Comparison of ENCODE assay signal across 13 cellular contexts in genomic region chr11:36195496-36196346, GRCh38.
A peak's percentile ranks its signal among the peaks of the same experiment; 100 is the strongest.
DNase-seq lines count a peak whose midpoint lies in the region; ATAC-seq and TF ChIP-seq lines count a peak whose summit lies in the region.
"Had no signal": no experiment of that assay in that cellular context is flagged by ENCODE, and none has a peak within 500 bp of the region (broad histone marks: within the 10 kb centered on the region; RNA-seq: fewer than 3 reads in every experiment).

No MANE protein-coding gene starts in this region.

- no peak overlapping the region for H2AFZ ChIP-seq in PC-3 (ENCODE audit: low read length)

- H3K4me3 ChIP-seq in HFF-Myc (replicated peaks; ENCODE audit: low read depth, low read length) (no peak overlapping the region), skeletal muscle cell (ENCODE audit: low read depth, low read length) (no peak overlapping the region), PC-3 (ENCODE audit: low read length) (no peak overlapping the region)
- H3K4me3 ChIP-seq: upper lobe of left lung had no signal

- H3K27ac ChIP-seq in PC-3 (ENCODE audit: low read length), result no peak overlapping the region
- H3K27ac ChIP-seq: upper lobe of left lung had no signal

- DNase-seq in HFF-Myc (ENCODE audit: extremely low read depth, low read depth) (peak; percentile 25), amniotic epithelial cell (ENCODE audit: low read depth) (peak; percentile 28), left cardiac atrium (no peak), skeletal muscle cell (ENCODE audit: low read depth) (peak; percentile 14), PC-3 (no peak), NCI-H82 treated with DMSO at 0.1 percent for 48 hours (lab: John Stamatoyannopoulos, UW; ENCODE audit: unreplicated experiment) (no peak), AML-193 (lab: John Stamatoyannopoulos, UW) (no peak), anterior cingulate cortex (lab: John Stamatoyannopoulos, UW) (no peak)
- DNase-seq: activated CD8-positive, alpha-beta T cell treated with anti-CD3 and anti-CD28 coated beads for 36 hours; left colon; natural killer cell; stimulated activated CD4-positive, alpha-beta T cell treated with anti-CD3 and anti-CD28 coated beads, Interleukin-2, amount 100 ng/mL, for 48 hours; upper lobe of left lung had no signal

- intact Hi-C loops in left cardiac atrium (cut with DNase I) (no loop called here), PC-3 (cut with micrococcal nuclease) (no loop called here)

- H3K9ac ChIP-seq in PC-3 (ENCODE audit: low read length), result no peak overlapping the region

- H3K9me3 ChIP-seq in PC-3 (ENCODE audit: low read length), result no peaks in the 10 kb centered on the region
- H3K9me3 ChIP-seq: upper lobe of left lung had no signal

- ATAC-seq in left cardiac atrium, result peak; percentile 66 to 83
- ATAC-seq in PC-3, result no peak
- ATAC-seq: activated CD8-positive, alpha-beta T cell treated with anti-CD3 and anti-CD28 coated beads for 36 hours; left colon; natural killer cell had no signal

- BruUV-seq in PC-3 (replicated peaks; lab: Mats Ljungman, UMichigan), result no TSS peak

- no peaks in the 10 kb centered on the region for H3K27me3 ChIP-seq in PC-3 (ENCODE audit: low read length)
- H3K27me3 ChIP-seq: upper lobe of left lung had no signal

- H3K79me2 ChIP-seq in PC-3 (ENCODE audit: low read length), result no peaks in the 10 kb centered on the region

- H3K4me2 ChIP-seq in PC-3 (ENCODE audit: low read length), result no peak overlapping the region

- no peaks in the 10 kb centered on the region for H3K9me2 ChIP-seq in PC-3 (replicated peaks; ENCODE audit: low read length)

- TF ChIP-seq CTCF in HFF-Myc (IDR thresholded peaks at IDR 0.05; ENCODE audit: low read depth, low read length, missing control alignments), result no peak
- no peak for TF ChIP-seq CTCF in PC-3 (conservative IDR thresholded peaks at IDR 0.05; ENCODE audit: low read depth, low read length)

- H3K36me3 ChIP-seq in PC-3 (ENCODE audit: low read depth, low read length), result no peaks in the 10 kb centered on the region
- H3K36me3 ChIP-seq: upper lobe of left lung had no signal

- CTCF ChIA-PET in PC-3 (lab: Charles Lee), result no interaction called here

- no peaks in the 10 kb centered on the region for H3F3A ChIP-seq in PC-3 (ENCODE audit: low read length, unreplicated experiment)

- H4K20me1 ChIP-seq in PC-3 (ENCODE audit: low read length), result no peaks in the 10 kb centered on the region

- POLR2A ChIA-PET in PC-3 (lab: Charles Lee; ENCODE audit: unreplicated experiment), result no interaction called here

- H3K4me1 ChIP-seq in PC-3 (ENCODE audit: insufficient read depth, low read length), result no peaks in the 10 kb centered on the region
- H3K4me1 ChIP-seq: upper lobe of left lung had no signal

Comparison
In these comparisons a context has a peak if more than half of its experiments do, and no peak if none do; other contexts are left out.
1. DNase-seq: peak in HFF-Myc (single experiment), amniotic epithelial cell (single experiment) and skeletal muscle cell (single experiment); none in left cardiac atrium (single experiment), PC-3 (single experiment), NCI-H82 treated with DMSO at 0.1 percent for 48 hours (single experiment), AML-193 (0 of 2) and anterior cingulate cortex (0 of 58).